17 cellular contexts compared by ENCODE assay signal in genomic region chr5:149380466-149381121, GRCh38. TPM values are rescaled to one million over a fixed set of nuclear protein-coding genes. Genes with fewer than 3 reads are reported as not detected.
DNase-seq lines count a peak whose midpoint lies in the region; ATAC-seq, FAIRE-seq and TF ChIP-seq lines count a peak whose summit lies in the region.
"Had no signal": no experiment of that assay in that cellular context is flagged by ENCODE, and none has a peak within 500 bp of the region (broad histone marks: within the 10 kb centered on the region; RNA-seq: fewer than 3 reads in every experiment).

No MANE protein-coding gene starts in this region.

- H3K36me3 Mint-ChIP-seq in GM23338 (ENCODE audit: low read depth), result no peaks in the 10 kb centered on the region; the same call in 2 of the 3 replicates

- TF ChIP-seq EP300 in HepG2 (IDR thresholded peaks at IDR 0.05; ENCODE audit: low read depth in 2 of 2, low read length in 2 of 2), result peak in 1 of 2 experiments; percentile 39; a peak in 1 of 4 replicates
- peak; percentile 39; the same call in 1 of the 2 replicates for TF ChIP-seq EP300 in HepG2 (CRISPR knock-in tag; IDR thresholded peaks at IDR 0.05; ENCODE audit: borderline replicate concordance)

- H4K20me1 ChIP-seq in GM23338 (replicated peaks; ENCODE audit: insufficient read depth), result no peaks in the 10 kb centered on the region
- H4K20me1 ChIP-seq in HepG2 (ENCODE audit: insufficient read depth, low read length), result no peaks in the 10 kb centered on the region

- no peak overlapping the region for H3K4me3 Mint-ChIP-seq in GM23338
- H3K4me3 Mint-ChIP-seq: activated T-cell treated with anti-CD3 and anti-CD28 coated beads, Interleukin-2, amount 50 U/mL, for 24 hours had no signal

- H3K27ac ChIP-seq in GM23338 (ENCODE audit: low read depth) (no peak overlapping the region), HepG2 (ENCODE audit: extremely low read length, insufficient read depth, low read length) (peak overlapping the region; percentile 43)

- no peaks in the 10 kb centered on the region for H3K9me3 Mint-ChIP-seq in GM23338
- H3K9me3 Mint-ChIP-seq: activated T-cell treated with anti-CD3 and anti-CD28 coated beads, Interleukin-2, amount 50 U/mL, for 24 hours had no signal

- no peaks in the 10 kb centered on the region for H3K9me3 ChIP-seq in HepG2 (ENCODE audit: low read length)

- POLR2A ChIA-PET in HepG2 (lab: Yijun Ruan, JAX), result interaction anchor here (1.1 to 2.0 kb wide), 2 partner anchors 13 to 35 kb away, joined by 3 to 7 read pairs; partner anchors contain the start of gene GRPEL2

- FAIRE-seq in HepG2 (lab: Jason Lieb, UNC), result peak; percentile 74
- FAIRE-seq: GM19239 had no signal

- H3K36me3 ChIP-seq in GM23338 (ENCODE audit: insufficient read depth) (no peaks in the 10 kb centered on the region), HepG2 (replicated peaks in 1 of 2; ENCODE audit: control insufficient read depth in 1 of 2, insufficient read depth in 2 of 2, low read length in 2 of 2) (no peaks in the 10 kb centered on the region)

- 3% methylated on average over 12 of the region's 16 CpGs for WGBS in HepG2 (ENCODE audit: low lambda C conversion rate)

- peaks cover 13% of the 10 kb centered on the region for H3K4me1 Mint-ChIP-seq in GM23338

- CTCF ChIA-PET in HepG2 (lab: Yijun Ruan, JAX; ENCODE audit: low intra/inter-chr PET ratio, low total read pairs), result interaction anchor here (3.4 kb wide), 1 partner anchor 50 kb away, joined by 35 read pairs; no protein-coding TSS in a partner anchor

- no peaks in the 10 kb centered on the region for H3K27me3 ChIP-seq in GM23338 (ENCODE audit: insufficient read depth)
- H3K27me3 ChIP-seq in HepG2 (ENCODE audit: control insufficient read depth in 1 of 2, insufficient read depth in 2 of 2, low read length in 2 of 2), result peaks cover 0 to 3% of the 10 kb centered on the region in 2 experiments; a peak in 1 of 5 replicates

- H3K4me3 ChIP-seq in GM23338 (no peak overlapping the region), HepG2 (replicated peaks in 1 of 3; ENCODE audit: insufficient read depth in 1 of 3, low read depth in 2 of 3, low read length in 3 of 3) (peak overlapping the region in 1 of 3 experiments; percentile 46; a peak in 2 of 6 replicates)

- TF ChIP-seq POLR2A in HepG2 (IDR thresholded peaks at IDR 0.05; ENCODE audit: insufficient read depth in 1 of 2, low read depth in 2 of 2, low read length in 2 of 2), result peak; percentile 26 to 69; a peak in 3 of 4 replicates

- H2AFZ ChIP-seq in GM23338 (no peak overlapping the region), HepG2 (ENCODE audit: low read length) (no peak overlapping the region)

- TF ChIP-seq CTCF in GM23338 (conservative IDR thresholded peaks at IDR 0.05; ENCODE audit: low read depth in 2 of 2) (no peak), HepG2 (CRISPR knock-in tag; IDR thresholded peaks at IDR 0.05) (no peak)

- H3K9ac ChIP-seq in HepG2 (ENCODE audit: insufficient read depth, low read depth, low read length), result peak overlapping the region; percentile 74

- TF ChIP-seq RAD21 in HepG2 (CRISPR knock-in tag; IDR thresholded peaks at IDR 0.05), result no peak

- BruUV-seq in HepG2 (replicated peaks; lab: Mats Ljungman, UMichigan), result TSS peak; percentile 85

- no peaks in the 10 kb centered on the region for H3K9me2 ChIP-seq in GM23338 (ENCODE audit: insufficient read depth)

- DNase-seq in GM23338 (ENCODE audit: low spot score), result no peak
- DNase-seq in astrocyte of the hippocampus (ENCODE audit: low read depth, low spot score), result peak; percentile 46
- peak; percentile 74 for DNase-seq in HepG2 (ENCODE audit: low spot score)
- no peak for DNase-seq in sciatic nerve (ENCODE audit: low spot score)
- no peak for DNase-seq in stimulated activated CD4-positive, alpha-beta T cell treated with anti-CD3 and anti-CD28 coated beads, Interleukin-2, amount 100 ng/mL, for 48 hours
- DNase-seq in stimulated activated CD4-positive, alpha-beta T cell treated with anti-CD3 and anti-CD28 coated beads, Interleukin-1b, Interleukin-23, amount 100 ng/mL, for 48 hours, result no peak
- DNase-seq in stimulated activated CD4-positive, alpha-beta T cell treated with anti-CD3 and anti-CD28 coated beads, Interleukin-4, amount 100 ng/mL, for 24 hours, result no peak
- DNase-seq: activated CD4-positive, alpha-beta T cell treated with anti-CD3 and anti-CD28 coated beads, Interleukin-2, amount 50 U/mL, for 1 hour; activated T-cell treated with anti-CD3 and anti-CD28 coated beads, Interleukin-2, amount 50 U/mL, for 24 hours; COR-L47; mesendoderm; NCI-H1105; SHP77 treated with DMSO at 0.1 percent for 48 hours; stimulated activated CD8-positive, alpha-beta memory T cell treated with anti-CD3 and anti-CD28 coated beads, Interleukin-4, amount 100 ng/mL, for 48 hours; T-helper 9 cell had no signal

- no peaks in the 10 kb centered on the region for H3K4me1 ChIP-seq in GM23338 (ENCODE audit: insufficient read depth)
- H3K4me1 ChIP-seq in HepG2 (ENCODE audit: insufficient read depth, low read length), result peaks cover 63% of the 10 kb centered on the region

- peaks cover 4% of the 10 kb centered on the region for H3K27me3 Mint-ChIP-seq in GM23338 (ENCODE audit: insufficient read depth, low read depth, poor library complexity)

- H3K79me2 ChIP-seq in GM23338 (replicated peaks; ENCODE audit: insufficient read depth) (no peaks in the 10 kb centered on the region), HepG2 (ENCODE audit: insufficient read depth, low read length) (no peaks in the 10 kb centered on the region)

- in situ Hi-C loops in HepG2 (cut with HindIII; ENCODE audit: extremely low pct_ligation_motif_present, low pct_unique_long_range_greater_than_20kb), result loop anchor here (10.0 kb wide), 1 partner anchor 54 kb away; no protein-coding TSS in a partner anchor

- no peak overlapping the region for H3K27ac Mint-ChIP-seq in GM23338
- H3K27ac Mint-ChIP-seq: activated T-cell treated with anti-CD3 and anti-CD28 coated beads, Interleukin-2, amount 50 U/mL, for 24 hours had no signal

- H3K4me2 ChIP-seq in GM23338 (no peak overlapping the region), HepG2 (ENCODE audit: low read depth, low read length) (peak overlapping the region; percentile 87)

- intact Hi-C loops in HepG2 (cut with micrococcal nuclease; ENCODE audit: unreplicated experiment), result no loop called here
- intact Hi-C loops in sciatic nerve (cut with DNase I), result loop anchor here (5.0 kb wide), 1 partner anchor 57 kb away; no protein-coding TSS in a partner anchor

- H3F3A ChIP-seq in GM23338 (replicated peaks; ENCODE audit: low read depth), result no peaks in the 10 kb centered on the region

- ATAC-seq in GM23338, result peak; percentile 16
- peak; percentile 70 for ATAC-seq in HepG2
- ATAC-seq in sciatic nerve, result peak; percentile 4
- ATAC-seq in HG03108 (IDR thresholded peaks at IDR 0.05; ENCODE audit: unreplicated experiment), result no peak

RNA-seq across cellular contexts. Expression of gene IL17B, which starts 1.5 kb away (rescaled TPM):
- not detected in 2 replicates for total RNA-seq in GM23338 (2014; rRNA removed; shearing (Covaris generic))
- polyA plus RNA-seq in GM23338 (2016; fragmentation: Nextera tagmentation; extraction: Ambion mirVana) (not detected in 2 replicates), HepG2 (2011; rRNA removed) (2.6 and 5.0 TPM in 2 replicates)
- total RNA-seq in HepG2 (2016; rRNA removed; fragmentation: Illumina TruSeq; extraction: Trizol) (0.29 and 0.32 TPM in 2 replicates), sciatic nerve (51.7 TPM)
- total RNA-seq in HepG2 (2016; cell fraction: cytosol; rRNA removed; fragmentation: Illumina TruSeq; extraction: Trizol; ENCODE audit: low read depth), result 0.71 and 1.4 TPM in 2 replicates
- total RNA-seq in HepG2 (2016; cell fraction: insoluble cytoplasmic fraction; rRNA removed; fragmentation: Illumina TruSeq; extraction: Trizol), result 0.48 and 0.80 TPM in 2 replicates
- total RNA-seq in HepG2 (2016; cell fraction: membrane; rRNA removed; fragmentation: Illumina TruSeq; extraction: Trizol), result 0.37 and 0.55 TPM in 2 replicates
- total RNA-seq in HepG2 (2016; cell fraction: nucleus; rRNA removed; fragmentation: Illumina TruSeq; extraction: Trizol), result not detected in 2 replicates
- polyA plus RNA-seq in HepG2 (2011; cell fraction: cytosol; rRNA removed), result 3.4 and 4.2 TPM in 2 replicates
- 1.4 and 3.5 TPM in 2 replicates for polyA plus RNA-seq in HepG2 (2011; cell fraction: nucleus; rRNA removed)
- 2.6 and 3.0 TPM in 2 replicates for polyA plus RNA-seq in HepG2 (2012)
- polyA plus RNA-seq in HepG2 (2016; cell fraction: cytosol; fragmentation: Illumina TruSeq; extraction: Trizol; ENCODE audit: low read depth), result 0.71 and 0.88 TPM in 2 replicates
- 0.54 and 0.76 TPM in 2 replicates for polyA plus RNA-seq in HepG2 (2016; cell fraction: insoluble cytoplasmic fraction; fragmentation: Illumina TruSeq; extraction: Trizol; ENCODE audit: low read depth)
- 0.31 and 0.54 TPM in 2 replicates for polyA plus RNA-seq in HepG2 (2016; cell fraction: membrane; fragmentation: Illumina TruSeq; extraction: Trizol; ENCODE audit: low read depth)
- 1.0 TPM in 1 of 2 replicates, not detected in the other for polyA plus RNA-seq in HepG2 (2016; cell fraction: nucleus; fragmentation: Illumina TruSeq; extraction: Trizol; ENCODE audit: insufficient read depth, low read depth)
- 2.3 TPM in 1 of 2 replicates, not detected in the other for polyA minus RNA-seq in HepG2 (2011; rRNA and poly(A)+ RNA removed; ENCODE audit: low replicate concordance)
- polyA minus RNA-seq in HepG2 (2011; cell fraction: cytosol; rRNA and poly(A)+ RNA removed), result not detected in 2 replicates
- polyA minus RNA-seq in HepG2 (2011; cell fraction: nucleus; rRNA and poly(A)+ RNA removed), result not detected in 2 replicates

RNA-seq across cellular contexts. Expression of gene PCYOX1L, which starts 22.7 kb away (rescaled TPM):
- total RNA-seq in GM23338 (2014; rRNA removed; shearing (Covaris generic)), result 10.6 and 14.7 TPM in 2 replicates
- polyA plus RNA-seq in GM23338 (2016; fragmentation: Nextera tagmentation; extraction: Ambion mirVana), result 5.9 and 6.7 TPM in 2 replicates
- 0.24 and 1.00 TPM in 2 replicates for total RNA-seq in HepG2 (2016; rRNA removed; fragmentation: Illumina TruSeq; extraction: Trizol)
- total RNA-seq in HepG2 (2016; cell fraction: cytosol; rRNA removed; fragmentation: Illumina TruSeq; extraction: Trizol; ENCODE audit: low read depth), result 0.10 and 0.26 TPM in 2 replicates
- total RNA-seq in HepG2 (2016; cell fraction: insoluble cytoplasmic fraction; rRNA removed; fragmentation: Illumina TruSeq; extraction: Trizol), result 0.27 and 0.78 TPM in 2 replicates
- total RNA-seq in HepG2 (2016; cell fraction: membrane; rRNA removed; fragmentation: Illumina TruSeq; extraction: Trizol), result 0.24 and 0.56 TPM in 2 replicates
- 1.0 and 1.1 TPM in 2 replicates for total RNA-seq in HepG2 (2016; cell fraction: nucleus; rRNA removed; fragmentation: Illumina TruSeq; extraction: Trizol)
- 3.7 and 5.6 TPM in 2 replicates for polyA plus RNA-seq in HepG2 (2011; rRNA removed)
- polyA plus RNA-seq in HepG2 (2011; cell fraction: cytosol; rRNA removed), result 3.7 and 4.7 TPM in 2 replicates
- polyA plus RNA-seq in HepG2 (2011; cell fraction: nucleus; rRNA removed), result 5.2 TPM in 2 replicates
- 3.3 and 4.0 TPM in 2 replicates for polyA plus RNA-seq in HepG2 (2012)
- polyA plus RNA-seq in HepG2 (2016; cell fraction: cytosol; fragmentation: Illumina TruSeq; extraction: Trizol; ENCODE audit: low read depth), result 0.16 TPM in 1 of 2 replicates, not detected in the other
- 0.26 and 0.53 TPM in 2 replicates for polyA plus RNA-seq in HepG2 (2016; cell fraction: insoluble cytoplasmic fraction; fragmentation: Illumina TruSeq; extraction: Trizol; ENCODE audit: low read depth)
- 0.11 and 0.14 TPM in 2 replicates for polyA plus RNA-seq in HepG2 (2016; cell fraction: membrane; fragmentation: Illumina TruSeq; extraction: Trizol; ENCODE audit: low read depth)
- 2.1 and 2.8 TPM in 2 replicates for polyA plus RNA-seq in HepG2 (2016; cell fraction: nucleus; fragmentation: Illumina TruSeq; extraction: Trizol; ENCODE audit: insufficient read depth, low read depth)
- polyA minus RNA-seq in HepG2 (2011; rRNA and poly(A)+ RNA removed; ENCODE audit: low replicate concordance), result 4.6 and 4.7 TPM in 2 replicates
- polyA minus RNA-seq in HepG2 (2011; cell fraction: cytosol; rRNA and poly(A)+ RNA removed), result 1.8 and 2.4 TPM in 2 replicates
- polyA minus RNA-seq in HepG2 (2011; cell fraction: nucleus; rRNA and poly(A)+ RNA removed), result 2.3 and 4.6 TPM in 2 replicates
- total RNA-seq in sciatic nerve, result 10.8 TPM

RNA-seq across cellular contexts. Expression of gene GRPEL2, which starts 35.3 kb away (rescaled TPM):
- 58.8 and 62.2 TPM in 2 replicates for total RNA-seq in GM23338 (2014; rRNA removed; shearing (Covaris generic))
- 15.5 and 20.2 TPM in 2 replicates for polyA plus RNA-seq in GM23338 (2016; fragmentation: Nextera tagmentation; extraction: Ambion mirVana)
- total RNA-seq in HepG2 (2016; rRNA removed; fragmentation: Illumina TruSeq; extraction: Trizol), result 16.6 and 28.4 TPM in 2 replicates
- total RNA-seq in HepG2 (2016; cell fraction: cytosol; rRNA removed; fragmentation: Illumina TruSeq; extraction: Trizol; ENCODE audit: low read depth), result 1.7 and 2.2 TPM in 2 replicates
- total RNA-seq in HepG2 (2016; cell fraction: insoluble cytoplasmic fraction; rRNA removed; fragmentation: Illumina TruSeq; extraction: Trizol), result 17.2 and 31.8 TPM in 2 replicates
- total RNA-seq in HepG2 (2016; cell fraction: membrane; rRNA removed; fragmentation: Illumina TruSeq; extraction: Trizol), result 9.3 and 10.1 TPM in 2 replicates
- 10.1 and 11.9 TPM in 2 replicates for total RNA-seq in HepG2 (2016; cell fraction: nucleus; rRNA removed; fragmentation: Illumina TruSeq; extraction: Trizol)
- 9.3 and 13.1 TPM in 2 replicates for polyA plus RNA-seq in HepG2 (2011; rRNA removed)
- polyA plus RNA-seq in HepG2 (2011; cell fraction: cytosol; rRNA removed), result 5.4 and 8.7 TPM in 2 replicates
- 4.4 and 7.1 TPM in 2 replicates for polyA plus RNA-seq in HepG2 (2011; cell fraction: nucleus; rRNA removed)
- polyA plus RNA-seq in HepG2 (2012), result 8.8 and 8.9 TPM in 2 replicates
- polyA plus RNA-seq in HepG2 (2016; cell fraction: cytosol; fragmentation: Illumina TruSeq; extraction: Trizol; ENCODE audit: low read depth), result 0.66 and 0.72 TPM in 2 replicates
- 14.1 and 15.7 TPM in 2 replicates for polyA plus RNA-seq in HepG2 (2016; cell fraction: insoluble cytoplasmic fraction; fragmentation: Illumina TruSeq; extraction: Trizol; ENCODE audit: low read depth)
- 3.1 and 3.3 TPM in 2 replicates for polyA plus RNA-seq in HepG2 (2016; cell fraction: membrane; fragmentation: Illumina TruSeq; extraction: Trizol; ENCODE audit: low read depth)
- 15.5 and 16.9 TPM in 2 replicates for polyA plus RNA-seq in HepG2 (2016; cell fraction: nucleus; fragmentation: Illumina TruSeq; extraction: Trizol; ENCODE audit: insufficient read depth, low read depth)
- polyA minus RNA-seq in HepG2 (2011; rRNA and poly(A)+ RNA removed; ENCODE audit: low replicate concordance), result 26.1 and 28.0 TPM in 2 replicates
- polyA minus RNA-seq in HepG2 (2011; cell fraction: cytosol; rRNA and poly(A)+ RNA removed), result 20.0 and 22.1 TPM in 2 replicates
- polyA minus RNA-seq in HepG2 (2011; cell fraction: nucleus; rRNA and poly(A)+ RNA removed), result 12.6 and 15.0 TPM in 2 replicates
- total RNA-seq in sciatic nerve, result 21.6 TPM

Comparison
In these comparisons a context has a peak if more than half of its experiments do, and no peak if none do; other contexts are left out.
1. DNase-seq: peak in astrocyte of the hippocampus (single experiment) and HepG2 (single experiment); none in GM23338 (single experiment), sciatic nerve (single experiment), stimulated activated CD4-positive, alpha-beta T cell treated with anti-CD3 and anti-CD28 coated beads, Interleukin-2, amount 100 ng/mL, for 48 hours (0 of 2), stimulated activated CD4-positive, alpha-beta T cell treated with anti-CD3 and anti-CD28 coated beads, Interleukin-1b, Interleukin-23, amount 100 ng/mL, for 48 hours (single experiment) and stimulated activated CD4-positive, alpha-beta T cell treated with anti-CD3 and anti-CD28 coated beads, Interleukin-4, amount 100 ng/mL, for 24 hours (single experiment).
2. RNA of gene IL17B, which starts 1.5 kb away (total RNA-seq): 51.7 TPM in sciatic nerve (single experiment); 0.29 to 1.4 TPM in HepG2 and not detected in GM23338; every median in the first group is over 10 times any median in the second.